ENCODE assay signal across 11 cellular contexts in the genomic region with DNA sequence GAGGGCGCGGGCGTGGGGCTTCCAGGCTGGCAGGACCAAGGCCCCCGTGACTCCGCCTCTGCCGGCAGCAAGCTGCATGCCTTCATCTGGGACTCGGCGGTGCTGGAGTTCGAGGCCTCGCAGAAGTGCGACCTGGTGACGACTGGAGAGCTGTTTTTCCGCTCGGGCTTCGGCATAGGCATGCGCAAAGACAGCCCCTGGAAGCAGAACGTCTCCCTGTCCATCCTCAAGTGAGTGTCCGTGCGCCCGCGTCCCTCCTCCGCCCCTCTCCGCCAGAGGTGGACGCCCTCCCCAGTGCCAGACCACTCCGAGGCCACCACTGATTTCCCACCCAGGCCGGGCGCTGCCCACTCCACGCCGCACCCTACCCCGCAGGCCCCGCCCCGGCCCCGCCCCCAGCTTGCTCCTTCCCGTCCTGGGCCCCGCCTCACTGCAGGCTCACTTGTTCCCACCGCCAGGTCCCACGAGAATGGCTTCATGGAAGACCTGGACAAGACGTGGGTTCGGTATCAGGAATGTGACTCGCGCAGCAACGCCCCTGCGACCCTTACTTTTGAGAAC. TPM values are rescaled to one million over a fixed set of nuclear protein-coding genes. Genes with fewer than 3 reads are reported as not detected.
DNase-seq lines count a peak whose midpoint lies in the region; ATAC-seq, FAIRE-seq and TF ChIP-seq lines count a peak whose summit lies in the region.
"Had no signal": no experiment of that assay in that cellular context is flagged by ENCODE, and none has a peak within 500 bp of the region (broad histone marks: within the 10 kb centered on the region; RNA-seq: fewer than 3 reads in every experiment).

No MANE protein-coding gene starts in this region.

- no peaks in the 10 kb centered on the region for H3K36me3 ChIP-seq in bronchial epithelial cell (ENCODE audit: control insufficient read depth, insufficient read depth, low read length)
- no peaks in the 10 kb centered on the region for H3K36me3 ChIP-seq in keratinocyte (ENCODE audit: control insufficient read depth in 2 of 2, extremely low read depth in 1 of 2, insufficient read depth in 2 of 2, low read length in 2 of 2)
- H3K36me3 ChIP-seq in tibial artery, result no peaks in the 10 kb centered on the region

- TF ChIP-seq CTCF in bronchial epithelial cell (IDR thresholded peaks at IDR 0.05; ENCODE audit: insufficient read depth, low read length, severe bottlenecking) (no peak), keratinocyte (optimal IDR thresholded peaks at IDR 0.05 in 1 of 3, IDR thresholded peaks at IDR 0.05 in 1 of 3, conservative IDR thresholded peaks at IDR 0.05 in 1 of 3; ENCODE audit: extremely low read depth in 1 of 3, insufficient read depth in 2 of 3, low read length in 3 of 3) (no peak), tibial artery (IDR thresholded peaks at IDR 0.05) (no peak), natural killer cell (IDR thresholded peaks at IDR 0.05) (no peak)

- no peaks in the 10 kb centered on the region for H3K4me1 ChIP-seq in keratinocyte (ENCODE audit: control insufficient read depth, extremely low read depth, insufficient read depth, low read length)
- H3K4me1 ChIP-seq in tibial artery, result peaks cover 0 to 49% (median 29%) of the 10 kb centered on the region in 4 donors

- H3K9me3 Mint-ChIP-seq in natural killer cell, result no peaks in the 10 kb centered on the region

- H3K36me3 Mint-ChIP-seq in natural killer cell, result no peaks in the 10 kb centered on the region

- no peaks in the 10 kb centered on the region for H3K9me1 ChIP-seq in keratinocyte (ENCODE audit: control insufficient read depth, extremely low read depth, insufficient read depth, low read length)

- DNase-seq in DMS53 (lab: John Stamatoyannopoulos, UW) (peak; percentile 87), DMS53 treated with DMSO at 0.1 percent for 48 hours (lab: John Stamatoyannopoulos, UW; ENCODE audit: unreplicated experiment) (no peak), bronchial epithelial cell (ENCODE audit: low read depth) (no peak), keratinocyte (ENCODE audit: low read depth, low spot score) (no peak), tibial artery (no peak), NCI-H1092 (lab: John Stamatoyannopoulos, UW) (no peak), natural killer cell (no peak), SKM-1 treated with dmso at 0.1 percent for 144 hours (lab: John Stamatoyannopoulos, UW; ENCODE audit: unreplicated experiment) (no peak)

- H4K20me1 ChIP-seq in keratinocyte (ENCODE audit: control insufficient read depth, extremely low read depth, insufficient read depth, low read length), result no peaks in the 10 kb centered on the region

- peaks cover 0 to 5% of the 10 kb centered on the region in 2 donors for H3K4me1 Mint-ChIP-seq in natural killer cell

- no peak overlapping the region for H3K4me3 Mint-ChIP-seq in natural killer cell

- no peak for ATAC-seq in natural killer cell

- dilution Hi-C loops in keratinocyte (cut with MboI; ENCODE audit: extremely low pct_ligation_motif_present, low sequenced_read_pairs), result no loop called here

- peak overlapping the region; percentile 31 for H3K4me3 ChIP-seq in bronchial epithelial cell (ENCODE audit: low read depth, low read length)
- H3K4me3 ChIP-seq in keratinocyte (ENCODE audit: control insufficient read depth in 2 of 3, extremely low read depth in 1 of 3, insufficient read depth in 2 of 3, low read depth in 1 of 3, low read length in 3 of 3), result peak overlapping the region in 2 of 3 experiments; percentile 34 to 38
- H3K4me3 ChIP-seq in tibial artery, result peak overlapping the region; percentile 4 to 39

- H3K9ac ChIP-seq in keratinocyte (ENCODE audit: control insufficient read depth, extremely low read depth, insufficient read depth, low read length), result no peak overlapping the region

- peaks cover 23 to 47% of the 10 kb centered on the region in 2 donors for H3K27me3 Mint-ChIP-seq in natural killer cell (ENCODE audit: low read depth in 2 of 2)

- no peaks in the 10 kb centered on the region for H3K79me2 ChIP-seq in keratinocyte (ENCODE audit: control insufficient read depth, insufficient read depth, low read length)

- intact Hi-C loops in tibial artery (cut with DNase I; ENCODE audit: low total_unique reads) (no loop called here), natural killer cell (cut with micrococcal nuclease) (no loop called here)

- H3K27ac ChIP-seq in keratinocyte (ENCODE audit: control insufficient read depth, insufficient read depth, low read length), result no peak overlapping the region
- H3K27ac ChIP-seq in tibial artery, result no peak overlapping the region

- H3K27me3 ChIP-seq in bronchial epithelial cell (ENCODE audit: control insufficient read depth, insufficient read depth, low read length), result peaks cover 23% of the 10 kb centered on the region
- H3K27me3 ChIP-seq in keratinocyte (ENCODE audit: control insufficient read depth, extremely low read depth, insufficient read depth, low read length), result peaks cover 85% of the 10 kb centered on the region
- H3K27me3 ChIP-seq in tibial artery, result peaks cover 10 to 100% of the 10 kb centered on the region in 2 donors

- H3K27ac Mint-ChIP-seq in natural killer cell, result no peak overlapping the region

- FAIRE-seq in bronchial epithelial cell (lab: Jason Lieb, UNC) (no peak), keratinocyte (lab: Jason Lieb, UNC) (no peak)

- H3K9me3 ChIP-seq in keratinocyte (ENCODE audit: control insufficient read depth, low read depth, low read length) (no peaks in the 10 kb centered on the region), tibial artery (no peaks in the 10 kb centered on the region)

- H3K4me2 ChIP-seq in keratinocyte (ENCODE audit: control insufficient read depth, extremely low read depth, insufficient read depth, low read depth, low read length), result peak overlapping the region; percentile 49

- peak overlapping the region; percentile 68 for H2AFZ ChIP-seq in keratinocyte (ENCODE audit: control insufficient read depth, low read length)

RNA-seq across cellular contexts. Expression of gene LRRC26, which starts 6.7 kb away (rescaled TPM):
- 0.26 and 2.0 TPM in 2 replicates for total RNA-seq in bronchial epithelial cell
- polyA plus RNA-seq in keratinocyte, result not detected in 3 replicates
- polyA plus RNA-seq in keratinocyte (2011; ENCODE audit: low read depth), result not detected
- polyA plus RNA-seq in keratinocyte (2011; cell fraction: cytosol; rRNA removed), result not detected in 2 replicates
- not detected in 2 replicates for polyA plus RNA-seq in keratinocyte (2011; cell fraction: nucleus; rRNA removed)
- not detected in 2 replicates for polyA plus RNA-seq in keratinocyte (2012; ENCODE audit: low replicate concordance)
- polyA minus RNA-seq in keratinocyte, result not detected in 3 replicates
- polyA minus RNA-seq in keratinocyte (2011; cell fraction: cytosol; rRNA and poly(A)+ RNA removed), result not detected
- not detected in 2 replicates for polyA minus RNA-seq in keratinocyte (2011; cell fraction: nucleus; rRNA and poly(A)+ RNA removed)
- total RNA-seq in natural killer cell, result not detected
- total RNA-seq: A172, right cardiac atrium, subcutaneous adipose tissue had no signal
- polyA plus RNA-seq: right cardiac atrium had no signal

RNA-seq across cellular contexts. Expression of gene TMEM210, which starts 8.7 kb away (rescaled TPM):
- total RNA-seq in bronchial epithelial cell, result not detected in 2 replicates
- not detected in 3 replicates for polyA plus RNA-seq in keratinocyte
- not detected for polyA plus RNA-seq in keratinocyte (2011; ENCODE audit: low read depth)
- not detected in 2 replicates for polyA plus RNA-seq in keratinocyte (2011; cell fraction: cytosol; rRNA removed)
- not detected in 2 replicates for polyA plus RNA-seq in keratinocyte (2011; cell fraction: nucleus; rRNA removed)
- polyA plus RNA-seq in keratinocyte (2012; ENCODE audit: low replicate concordance), result not detected in 2 replicates
- polyA minus RNA-seq in keratinocyte, result not detected in 3 replicates
- not detected for polyA minus RNA-seq in keratinocyte (2011; cell fraction: cytosol; rRNA and poly(A)+ RNA removed)
- not detected in 2 replicates for polyA minus RNA-seq in keratinocyte (2011; cell fraction: nucleus; rRNA and poly(A)+ RNA removed)
- total RNA-seq in natural killer cell, result not detected
- total RNA-seq: A172, right cardiac atrium, subcutaneous adipose tissue had no signal
- polyA plus RNA-seq: right cardiac atrium had no signal

RNA-seq across cellular contexts. Expression of gene GRIN1, which starts 24.2 kb away (rescaled TPM):
- total RNA-seq in bronchial epithelial cell, result 0.26 and 0.53 TPM in 2 replicates
- polyA plus RNA-seq in keratinocyte, result 0.03 to 0.26 TPM (median 0.03 TPM) in 3 replicates
- polyA plus RNA-seq in keratinocyte (2011; ENCODE audit: low read depth), result not detected
- polyA plus RNA-seq in keratinocyte (2011; cell fraction: cytosol; rRNA removed), result 0.06 TPM in 2 replicates
- 0.09 and 0.82 TPM in 2 replicates for polyA plus RNA-seq in keratinocyte (2011; cell fraction: nucleus; rRNA removed)
- polyA plus RNA-seq in keratinocyte (2012; ENCODE audit: low replicate concordance), result 0.05 and 0.34 TPM in 2 replicates
- polyA minus RNA-seq in keratinocyte, result 0.16 TPM in 1 of 3 replicates, not detected in the others
- not detected for polyA minus RNA-seq in keratinocyte (2011; cell fraction: cytosol; rRNA and poly(A)+ RNA removed)
- 0.42 TPM in 1 of 2 replicates, not detected in the other for polyA minus RNA-seq in keratinocyte (2011; cell fraction: nucleus; rRNA and poly(A)+ RNA removed)
- not detected for total RNA-seq in natural killer cell
- total RNA-seq: A172, subcutaneous adipose tissue had no signal

RNA-seq across cellular contexts. Expression of gene ANAPC2, which starts 25.2 kb away (rescaled TPM):
- total RNA-seq in bronchial epithelial cell, result 20.5 and 23.2 TPM in 2 replicates
- 11.9 to 24.0 TPM (median 13.8 TPM) in 3 replicates for polyA plus RNA-seq in keratinocyte
- 21.5 TPM for polyA plus RNA-seq in keratinocyte (2011; ENCODE audit: low read depth)
- 3.5 and 7.7 TPM in 2 replicates for polyA plus RNA-seq in keratinocyte (2011; cell fraction: cytosol; rRNA removed)
- 61.6 and 81.3 TPM in 2 replicates for polyA plus RNA-seq in keratinocyte (2011; cell fraction: nucleus; rRNA removed)
- 16.2 and 18.6 TPM in 2 replicates for polyA plus RNA-seq in keratinocyte (2012; ENCODE audit: low replicate concordance)
- polyA minus RNA-seq in keratinocyte, result 14.4 to 24.1 TPM (median 15.5 TPM) in 3 replicates
- 52.2 TPM for polyA minus RNA-seq in keratinocyte (2011; cell fraction: cytosol; rRNA and poly(A)+ RNA removed)
- polyA minus RNA-seq in keratinocyte (2011; cell fraction: nucleus; rRNA and poly(A)+ RNA removed), result 23.4 and 24.1 TPM in 2 replicates
- 100 to 1,000 TPM; 146 to 172 (median 171) TPM for total RNA-seq in natural killer cell

RNA-seq across cellular contexts. Expression of gene SSNA1, which starts 25.3 kb away (rescaled TPM):
- total RNA-seq in bronchial epithelial cell, result 97.9 and 127 TPM in 2 replicates
- polyA plus RNA-seq in keratinocyte, result 45.3 to 63.2 TPM (median 56.7 TPM) in 3 replicates
- polyA plus RNA-seq in keratinocyte (2011; ENCODE audit: low read depth), result 29.9 TPM
- polyA plus RNA-seq in keratinocyte (2011; cell fraction: cytosol; rRNA removed), result 29.0 and 62.0 TPM in 2 replicates
- polyA plus RNA-seq in keratinocyte (2011; cell fraction: nucleus; rRNA removed), result 19.6 and 21.1 TPM in 2 replicates
- polyA plus RNA-seq in keratinocyte (2012; ENCODE audit: low replicate concordance), result 35.5 and 82.8 TPM in 2 replicates
- 18.6 to 38.3 TPM (median 23.0 TPM) in 3 replicates for polyA minus RNA-seq in keratinocyte
- 45.1 TPM for polyA minus RNA-seq in keratinocyte (2011; cell fraction: cytosol; rRNA and poly(A)+ RNA removed)
- polyA minus RNA-seq in keratinocyte (2011; cell fraction: nucleus; rRNA and poly(A)+ RNA removed), result 7.0 and 9.4 TPM in 2 replicates
- total RNA-seq in natural killer cell, result 10 to 100 TPM; 45.1 to 53.5 (median 52.2) TPM
